8 cellular contexts compared by ENCODE assay signal in the genomic region with DNA sequence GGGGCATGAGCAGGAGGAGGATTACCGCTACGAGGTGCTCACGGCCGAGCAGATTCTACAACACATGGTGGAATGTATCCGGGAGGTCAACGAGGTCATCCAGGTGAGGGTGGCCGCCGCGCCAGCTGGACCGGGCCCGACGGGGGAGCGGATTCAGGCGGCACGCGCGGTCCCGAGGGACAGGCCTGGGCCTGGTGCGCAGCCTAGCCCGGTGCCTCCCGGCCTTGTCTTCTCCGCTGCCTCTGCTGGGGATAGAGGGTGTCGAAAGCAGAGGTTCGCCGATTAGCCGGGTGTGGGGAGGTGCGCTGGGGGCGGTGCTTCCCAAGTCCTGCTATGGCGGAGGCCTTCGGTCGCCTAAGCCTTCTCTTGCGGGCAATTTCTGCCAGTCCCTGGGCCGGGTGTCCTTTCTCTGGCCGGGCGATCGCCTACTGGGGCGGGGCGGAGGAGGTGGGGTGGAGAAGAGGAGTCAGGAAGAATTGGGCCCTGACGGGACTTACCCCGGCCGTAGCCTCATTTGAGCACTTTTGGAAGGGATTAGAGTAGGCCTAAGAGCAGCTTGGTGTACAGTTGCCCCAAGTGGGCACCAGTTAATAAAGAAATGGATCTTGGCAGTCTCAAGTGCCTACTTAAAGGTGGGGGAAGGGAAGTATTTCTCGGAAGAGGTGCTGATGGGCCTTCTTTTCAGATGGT. TPM values are rescaled to one million over a fixed set of nuclear protein-coding genes. Genes with fewer than 3 reads are reported as not detected.
DNase-seq lines count a peak whose midpoint lies in the region; ATAC-seq and TF ChIP-seq lines count a peak whose summit lies in the region.

No MANE protein-coding gene starts in this region.

- no peaks in the 10 kb centered on the region for H3K27me3 ChIP-seq in HUES48 (ENCODE audit: control insufficient read depth, insufficient read depth, low read length)
- H3K27me3 ChIP-seq in Panc1 (ENCODE audit: control insufficient read depth, insufficient read depth, low read length) = no peaks in the 10 kb centered on the region
- H3K27me3 ChIP-seq in naive thymus-derived CD4-positive, alpha-beta T cell (ENCODE audit: control insufficient read depth in 2 of 2, insufficient read depth in 2 of 2, low read length in 2 of 2) = no peaks in the 10 kb centered on the region

- H3K9me3 ChIP-seq in HUES48 (ENCODE audit: control insufficient read depth, insufficient read depth, low read length) (no peaks in the 10 kb centered on the region), Panc1 (ENCODE audit: control insufficient read depth, insufficient read depth, low read depth, low read length) (no peaks in the 10 kb centered on the region)
- H3K9me3 ChIP-seq in naive thymus-derived CD4-positive, alpha-beta T cell (ENCODE audit: control insufficient read depth in 2 of 3, low read length in 3 of 3) = no peaks in the 10 kb centered on the region

- H3K27ac ChIP-seq in HUES48 (ENCODE audit: low read depth, low read length) = peak overlapping the region; percentile 99
- peak overlapping the region; percentile 90 for H3K27ac ChIP-seq in Panc1 (ENCODE audit: low read length)
- H3K27ac ChIP-seq in naive thymus-derived CD4-positive, alpha-beta T cell (ENCODE audit: low read depth, low read length) = peak overlapping the region; percentile 99

- POLR2A ChIA-PET in Panc1 (lab: Charles Lee) = no interaction called here
- POLR2A ChIA-PET in naive thymus-derived CD4-positive, alpha-beta T cell (lab: Charles Lee) = interaction anchor here (0.6 to 6.6 kb wide), 7 partner anchors 9 to 278 kb away, joined by 3 to 64 read pairs (median 6); a partner anchor contains a TSS

- H3K4me3 ChIP-seq in HUES48 (ENCODE audit: low read depth, low read length) (peak overlapping the region; percentile 69), Panc1 (ENCODE audit: low read depth in 2 of 2, low read length in 2 of 2) (peak overlapping the region; percentile 84)
- peak overlapping the region; percentile 95 for H3K4me3 ChIP-seq in naive thymus-derived CD4-positive, alpha-beta T cell (ENCODE audit: low read length)

- BruUV-seq in Panc1 (replicated peaks; lab: Mats Ljungman, UMichigan) = no TSS peak

- H3K4me1 Mint-ChIP-seq in activated T-cell treated with anti-CD3 and anti-CD28 coated beads, Interleukin-2, amount 50 U/mL, for 72 hours (ENCODE audit: low read depth) = peaks cover 57% of the 10 kb centered on the region
- H3K4me1 Mint-ChIP-seq in naive thymus-derived CD4-positive, alpha-beta T cell = peaks cover 42 to 71% (median 54%) of the 10 kb centered on the region in 7 donors
- peaks cover 10 to 37% of the 10 kb centered on the region in 2 donors for H3K4me1 Mint-ChIP-seq in stimulated activated naive B cell treated with anti-CD40 and anti-IgM and Interleukin-4, amounts not matched to agents 10 μg/mL and 1 μg/mL and 100 μg/mL, for 72 hours

- intact Hi-C loops in Panc1 (cut with micrococcal nuclease; ENCODE audit: unreplicated experiment) = loop anchor here (10.0 kb wide), 1 partner anchor 100 kb away; a partner anchor contains a TSS
- intact Hi-C loops in naive thymus-derived CD4-positive, alpha-beta T cell (cut with micrococcal nuclease) = loop anchor here (1.0 to 10.0 kb wide), 9 partner anchors 57 to 1158 kb away; a partner anchor contains a TSS

- in situ Hi-C loops in Panc1 (cut with HindIII; ENCODE audit: low pct_unique_long_range_greater_than_20kb, low sequenced_read_pairs) = no loop called here

- CTCF ChIA-PET in Panc1 (lab: Charles Lee) = no interaction called here
- CTCF ChIA-PET in naive thymus-derived CD4-positive, alpha-beta T cell (lab: Charles Lee) = interaction anchor here (0.6 to 0.9 kb wide), 2 partner anchors 11 to 58 kb away, joined by 3 to 8 read pairs; no protein-coding TSS in a partner anchor

- no peaks in the 10 kb centered on the region for H3K27me3 Mint-ChIP-seq in activated T-cell treated with anti-CD3 and anti-CD28 coated beads, Interleukin-2, amount 50 U/mL, for 72 hours (ENCODE audit: low read depth)
- H3K27me3 Mint-ChIP-seq in naive thymus-derived CD4-positive, alpha-beta T cell = no peaks in the 10 kb centered on the region
- no peaks in the 10 kb centered on the region for H3K27me3 Mint-ChIP-seq in stimulated activated naive B cell treated with anti-CD40 and anti-IgM and Interleukin-4, amounts not matched to agents 10 μg/mL and 1 μg/mL and 100 μg/mL, for 72 hours

- no peak for TF ChIP-seq CTCF in Panc1 (IDR thresholded peaks at IDR 0.05)

- peak; percentile 24 for ATAC-seq in GM21367 (IDR thresholded peaks at IDR 0.05; ENCODE audit: unreplicated experiment)
- peak; percentile 66 for ATAC-seq in Panc1
- ATAC-seq in activated T-cell treated with anti-CD3 and anti-CD28 coated beads, Interleukin-2, amount 50 U/mL, for 72 hours (replicated peaks in 1 of 2) = peak; percentile 61 to 68
- peak; percentile 62 for ATAC-seq in naive thymus-derived CD4-positive, alpha-beta T cell
- ATAC-seq in stimulated activated naive B cell treated with anti-CD40 and anti-IgM and Interleukin-4, amounts not matched to agents 10 μg/mL and 1 μg/mL and 100 μg/mL, for 72 hours (replicated peaks) = peak; percentile 66 to 69

- H3K9me3 Mint-ChIP-seq in activated T-cell treated with anti-CD3 and anti-CD28 coated beads, Interleukin-2, amount 50 U/mL, for 72 hours = no peaks in the 10 kb centered on the region
- H3K9me3 Mint-ChIP-seq in naive thymus-derived CD4-positive, alpha-beta T cell = peaks cover 0 to 10% (median 0%) of the 10 kb centered on the region in 11 donors
- no peaks in the 10 kb centered on the region for H3K9me3 Mint-ChIP-seq in stimulated activated naive B cell treated with anti-CD40 and anti-IgM and Interleukin-4, amounts not matched to agents 10 μg/mL and 1 μg/mL and 100 μg/mL, for 72 hours

- peak overlapping the region; percentile 96 for H3K27ac Mint-ChIP-seq in activated T-cell treated with anti-CD3 and anti-CD28 coated beads, Interleukin-2, amount 50 U/mL, for 72 hours
- H3K27ac Mint-ChIP-seq in naive thymus-derived CD4-positive, alpha-beta T cell = peak overlapping the region; percentile 87 to 100 (median 97)
- H3K27ac Mint-ChIP-seq in stimulated activated naive B cell treated with anti-CD40 and anti-IgM and Interleukin-4, amounts not matched to agents 10 μg/mL and 1 μg/mL and 100 μg/mL, for 72 hours = peak overlapping the region; percentile 100

- peaks cover 6% of the 10 kb centered on the region; the same call in 1 of the 2 replicates for H3K4me1 ChIP-seq in HUES48 (ENCODE audit: control insufficient read depth, insufficient read depth, low read length)
- peaks cover 12% of the 10 kb centered on the region for H3K4me1 ChIP-seq in Panc1 (ENCODE audit: control insufficient read depth, insufficient read depth, low read length)
- H3K4me1 ChIP-seq in naive thymus-derived CD4-positive, alpha-beta T cell (ENCODE audit: control insufficient read depth in 2 of 2, insufficient read depth in 2 of 2, low read length in 2 of 2) = peaks cover 38 to 45% of the 10 kb centered on the region in 2 donors

- H3K4me3 Mint-ChIP-seq in activated T-cell treated with anti-CD3 and anti-CD28 coated beads, Interleukin-2, amount 50 U/mL, for 72 hours = peak overlapping the region; percentile 76 to 90
- H3K4me3 Mint-ChIP-seq in naive thymus-derived CD4-positive, alpha-beta T cell = peak overlapping the region; percentile 92 to 98 (median 96)
- H3K4me3 Mint-ChIP-seq in stimulated activated naive B cell treated with anti-CD40 and anti-IgM and Interleukin-4, amounts not matched to agents 10 μg/mL and 1 μg/mL and 100 μg/mL, for 72 hours = peak overlapping the region; percentile 94 to 98

- peak; percentile 65 for DNase-seq in CMK (ENCODE audit: low read depth)
- peak; percentile 27 for DNase-seq in Panc1 (ENCODE audit: low read depth, low spot score)
- DNase-seq in activated T-cell treated with anti-CD3 and anti-CD28 coated beads, Interleukin-2, amount 50 U/mL, for 72 hours = peak; percentile 81 to 88
- DNase-seq in fibroblast of gingiva (ENCODE audit: low read depth) = peak; percentile 89
- peak; percentile 71 to 89 (median 85) for DNase-seq in naive thymus-derived CD4-positive, alpha-beta T cell
- DNase-seq in stimulated activated naive B cell treated with anti-CD40 and anti-IgM and Interleukin-4, amounts not matched to agents 10 μg/mL and 1 μg/mL and 100 μg/mL, for 72 hours = peak; percentile 81

- H3K36me3 Mint-ChIP-seq in activated T-cell treated with anti-CD3 and anti-CD28 coated beads, Interleukin-2, amount 50 U/mL, for 72 hours (ENCODE audit: insufficient read depth in 2 of 2) = peaks cover 13 to 23% of the 10 kb centered on the region in 2 donors
- peaks cover 4 to 24% (median 17%) of the 10 kb centered on the region in 5 donors for H3K36me3 Mint-ChIP-seq in naive thymus-derived CD4-positive, alpha-beta T cell
- peaks cover 15 to 24% of the 10 kb centered on the region in 2 donors for H3K36me3 Mint-ChIP-seq in stimulated activated naive B cell treated with anti-CD40 and anti-IgM and Interleukin-4, amounts not matched to agents 10 μg/mL and 1 μg/mL and 100 μg/mL, for 72 hours

- H3K9ac ChIP-seq in HUES48 (ENCODE audit: low read depth, low read length) = peak overlapping the region; percentile 99

- H3K36me3 ChIP-seq in HUES48 (ENCODE audit: control insufficient read depth, insufficient read depth, low read length) = peaks cover 30% of the 10 kb centered on the region
- H3K36me3 ChIP-seq in Panc1 (ENCODE audit: control insufficient read depth, insufficient read depth, low read length) = peaks cover 11% of the 10 kb centered on the region; the same call in 1 of the 2 replicates
- peaks cover 0 to 3% (median 0%) of the 10 kb centered on the region in 3 experiments for H3K36me3 ChIP-seq in naive thymus-derived CD4-positive, alpha-beta T cell (ENCODE audit: control insufficient read depth in 2 of 3, insufficient read depth in 3 of 3, low read length in 3 of 3)

RNA-seq across cellular contexts. Expression of a gene that starts 0.9 kb away (rescaled TPM):
- 192 TPM for total RNA-seq in Panc1 (2021; ENCODE audit: unreplicated experiment)
- 180 TPM for polyA plus RNA-seq in Panc1 (2012; ENCODE audit: insufficient read length)
- 100 to 1,000 TPM; 206 to 227 TPM for total RNA-seq in activated T-cell treated with anti-CD3 and anti-CD28 coated beads, Interleukin-2, amount 50 U/mL, for 72 hours
- total RNA-seq in naive thymus-derived CD4-positive, alpha-beta T cell = 100 to 1,000 TPM; 128 to 191 (median 181) TPM
- 10 to 100 TPM; 20.1 to 23.3 TPM for polyA plus RNA-seq in naive thymus-derived CD4-positive, alpha-beta T cell

Comparison
In these comparisons a context has a peak if more than half of its experiments do, and no peak if none do; other contexts are left out.
1. Peak in every context shown above with its lines: DNase-seq, ATAC-seq, H3K4me3 ChIP-seq and H3K27ac ChIP-seq.
2. DNase-seq: peak in every context shown above with its lines; median percentile 89 in fibroblast of gingiva; 85 in naive thymus-derived CD4-positive, alpha-beta T cell; 84 in activated T-cell treated with anti-CD3 and anti-CD28 coated beads, Interleukin-2, amount 50 U/mL, for 72 hours; 81 in stimulated activated naive B cell treated with anti-CD40 and anti-IgM and Interleukin-4, amounts not matched to agents 10 μg/mL and 1 μg/mL and 100 μg/mL, for 72 hours; 65 in CMK; 27 in Panc1.